Comparison of ENCODE assay signal across 17 cellular contexts in genomic region chr6:36586606-36587005, GRCh38. TPM values are rescaled to one million over a fixed set of nuclear protein-coding genes. Genes with fewer than 3 reads are reported as not detected.
DNase-seq lines count a peak whose midpoint lies in the region; ATAC-seq and TF ChIP-seq lines count a peak whose summit lies in the region.
"Had no signal": no experiment of that assay in that cellular context is flagged by ENCODE, and none has a peak within 500 bp of the region (broad histone marks: within the 10 kb centered on the region; RNA-seq: fewer than 3 reads in every experiment).

No MANE protein-coding gene starts in this region.

- peaks cover 3% of the 10 kb centered on the region for H3K79me2 ChIP-seq in osteoblast (ENCODE audit: insufficient read depth, low read length)

- DNase-seq in NCI-H2171 treated with DMSO at 0.1 percent for 48 hours (lab: John Stamatoyannopoulos, UW) (peak; percentile 39), NCI-H2171 (lab: John Stamatoyannopoulos, UW) (no peak), M059J (ENCODE audit: low read depth) (peak; percentile 36), left lobe of liver (ENCODE audit: low spot score) (peak; percentile 16), osteoblast (ENCODE audit: insufficient read length, low spot score, missing footprints) (no peak), cerebellum (ENCODE audit: low spot score) (no peak), COLO829 (ENCODE audit: low spot score) (no peak), uterus (no peak)
- DNase-seq: 8988T; AML-193; C1 segment of cervical spinal cord; CD4-positive, alpha-beta T cell; DMS53; GF-D8; GOT3; H9; KBM-7 had no signal

- H3K4me1 ChIP-seq in osteoblast (ENCODE audit: insufficient read depth, low read length) (peaks cover 11% of the 10 kb centered on the region), uterus (no peaks in the 10 kb centered on the region)

- peak overlapping the region; percentile 25 for H2AFZ ChIP-seq in osteoblast (ENCODE audit: low read length)

- H3K36me3 ChIP-seq in osteoblast (ENCODE audit: insufficient read depth, low read length) = no peaks in the 10 kb centered on the region
- no peaks in the 10 kb centered on the region for H3K36me3 ChIP-seq in uterus

- no peak for TF ChIP-seq POLR2A in uterus (IDR thresholded peaks at IDR 0.05)

- H3K27ac ChIP-seq in osteoblast (ENCODE audit: low read depth, low read length) = no peak overlapping the region
- H3K27ac ChIP-seq in uterus = no peak overlapping the region

- intact Hi-C loops in uterus (cut with DNase I; ENCODE audit: low total_unique reads) = no loop called here

- TF ChIP-seq CTCF in osteoblast (IDR thresholded peaks at IDR 0.05; ENCODE audit: extremely low read depth, low read depth, low read length) = no peak
- no peak for TF ChIP-seq CTCF in uterus (IDR thresholded peaks at IDR 0.05)

- no peak overlapping the region for H3K4me2 ChIP-seq in osteoblast (ENCODE audit: insufficient read depth, low read length)

- ATAC-seq in left lobe of liver = no peak

- no peak overlapping the region for H3K4me3 ChIP-seq in osteoblast (ENCODE audit: insufficient read depth, low read length)
- H3K4me3 ChIP-seq in uterus = no peak overlapping the region

- H3K9me3 ChIP-seq in osteoblast (ENCODE audit: low read depth, low read length) = no peaks in the 10 kb centered on the region
- no peaks in the 10 kb centered on the region for H3K9me3 ChIP-seq in uterus

- no peaks in the 10 kb centered on the region for H3K27me3 ChIP-seq in osteoblast (ENCODE audit: insufficient read depth, low read length)
- no peaks in the 10 kb centered on the region for H3K27me3 ChIP-seq in uterus

- H4K20me1 ChIP-seq in osteoblast (ENCODE audit: insufficient read depth, low read length) = no peaks in the 10 kb centered on the region

RNA-seq across cellular contexts. Expression of gene SRSF3, which starts 7.6 kb away (rescaled TPM):
- total RNA-seq in M059J (2014; rRNA removed; shearing (Covaris generic)) = 348 and 518 TPM in 2 replicates
- total RNA-seq in left lobe of liver (58.7 TPM), osteoblast (236 and 289 TPM in 2 replicates), cerebellum (169 TPM), uterus (100 to 1,000 TPM in 3 of 4 donors, 10 to 100 TPM in 1; 98.8 to 239 (median 179) TPM)

RNA-seq across cellular contexts. Expression of gene STK38, which starts 39.3 kb away (rescaled TPM):
- total RNA-seq in M059J (2014; rRNA removed; shearing (Covaris generic)) = 52.8 and 67.6 TPM in 2 replicates
- 13.5 TPM for total RNA-seq in left lobe of liver
- total RNA-seq in osteoblast = 41.5 and 48.1 TPM in 2 replicates
- 19.1 TPM for total RNA-seq in cerebellum
- total RNA-seq in uterus = 10 to 100 TPM; 10.6 to 30.0 (median 20.5) TPM

Comparison
In these comparisons a context has a peak if more than half of its experiments do, and no peak if none do; other contexts are left out.
1. DNase-seq: peak in NCI-H2171 treated with DMSO at 0.1 percent for 48 hours (single experiment), M059J (single experiment) and left lobe of liver (single experiment); none in NCI-H2171 (single experiment), osteoblast (single experiment), cerebellum (single experiment), COLO829 (single experiment) and uterus (0 of 2).